Comparison of ENCODE assay signal across 1 cellular context in genomic region chr2:38665854-38666577, GRCh38.
TF ChIP-seq lines count a peak whose summit lies in the region.

TSS of gene GALM (plus strand) at chr2:38666114. CDS start at chr2:38666162, 48 bp downstream.

TF ChIP-seq in HepG2, 621 proteins besides CTCF, POLR2A, EP300 and RAD21 (continued from another document and continues in another):
- TF ChIP-seq ZNF441 (CRISPR knock-in tag; IDR thresholded peaks at IDR 0.05; ENCODE audit: borderline replicate concordance) (0 out of 2 replicates have a peak, but pooled peaks have one; percentile 13), ZNF660 (CRISPR knock-in tag; IDR thresholded peaks at IDR 0.05; ENCODE audit: borderline replicate concordance, low read depth) (no peak), MAZ (IDR thresholded peaks at IDR 0.05; ENCODE audit: borderline replicate concordance, low read depth, low read length) (peak; percentile 56; the same call in 1 of the 2 replicates), MAZ (CRISPR knock-in tag; IDR thresholded peaks at IDR 0.05; ENCODE audit: low read depth) (no peak; the same call in 1 of the 2 replicates), ZNF639 (CRISPR knock-in tag; conservative IDR thresholded peaks at IDR 0.05) (peak; percentile 22; the same call in 1 of the 2 replicates), ZZZ3 (CRISPR knock-in tag; IDR thresholded peaks at IDR 0.05; ENCODE audit: borderline replicate concordance) (no peak; the same call in 1 of the 2 replicates), PCBP2 (optimal IDR thresholded peaks at IDR 0.05; ENCODE audit: low read depth, low read length, poor library complexity, severe bottlenecking) (no peak), GABPB1 (CRISPR knock-in tag; IDR thresholded peaks at IDR 0.05) (peak; percentile 84), ZNF317 (CRISPR knock-in tag; IDR thresholded peaks at IDR 0.05) (peak; percentile 68; the same call in 1 of the 2 replicates), ZNF296 (CRISPR knock-in tag; conservative IDR thresholded peaks at IDR 0.05) (peak; percentile 57; the same call in 1 of the 2 replicates), ZNF563 (CRISPR knock-in tag; IDR thresholded peaks at IDR 0.05) (peak; percentile 65; the same call in 1 of the 2 replicates), FOXA3 (CRISPR knock-in tag; IDR thresholded peaks at IDR 0.05) (no peak; the same call in none of the 2 replicates), MIER3 (CRISPR knock-in tag; IDR thresholded peaks at IDR 0.05; ENCODE audit: borderline replicate concordance) (peak; percentile 84; the same call in 1 of the 2 replicates), SP140L (CRISPR knock-in tag; IDR thresholded peaks at IDR 0.05; ENCODE audit: borderline replicate concordance) (peak; percentile 27; the same call in 1 of the 2 replicates), ZNF367 (CRISPR knock-in tag; IDR thresholded peaks at IDR 0.05; ENCODE audit: borderline replicate concordance) (no peak), ZNF878 (CRISPR knock-in tag; IDR thresholded peaks at IDR 0.05) (peak; percentile 42), ZNF136 (CRISPR knock-in tag; IDR thresholded peaks at IDR 0.05; ENCODE audit: low read depth) (peak; percentile 64; the same call in 1 of the 2 replicates), TOE1 (CRISPR knock-in tag; IDR thresholded peaks at IDR 0.05) (peak; percentile 90), ZBTB34 (CRISPR knock-in tag; IDR thresholded peaks at IDR 0.05) (peak; percentile 66; the same call in 1 of the 2 replicates), RFX3 (CRISPR knock-in tag; IDR thresholded peaks at IDR 0.05) (no peak), ZNF781 (CRISPR knock-in tag; IDR thresholded peaks at IDR 0.05; ENCODE audit: borderline replicate concordance, not compliant biosample characterization) (no peak), CCAR2 (optimal IDR thresholded peaks at IDR 0.05; ENCODE audit: low read depth, low read length) (peak; percentile 73), ARHGAP35 (CRISPR knock-in tag; IDR thresholded peaks at IDR 0.05; ENCODE audit: borderline replicate concordance) (peak; percentile 85), MTA3 (CRISPR knock-in tag; IDR thresholded peaks at IDR 0.05) (no peak), ZNF569 (CRISPR knock-in tag; IDR thresholded peaks at IDR 0.05; ENCODE audit: borderline replicate concordance) (no peak), TEAD3 (CRISPR knock-in tag; optimal IDR thresholded peaks at IDR 0.05; ENCODE audit: borderline replicate concordance) (peak; percentile 49), HNF4G (IDR thresholded peaks at IDR 0.05; ENCODE audit: borderline replicate concordance, low read depth, low read length) (peak; percentile 78; the same call in 1 of the 2 replicates), HNF4G (CRISPR knock-in tag; IDR thresholded peaks at IDR 0.05; ENCODE audit: borderline replicate concordance, low read depth) (peak; percentile 51), ZNF614 (CRISPR knock-in tag; IDR thresholded peaks at IDR 0.05; ENCODE audit: borderline replicate concordance) (no peak), RELA (CRISPR knock-in tag; IDR thresholded peaks at IDR 0.05) (peak; percentile 62), DZIP1 (CRISPR knock-in tag; IDR thresholded peaks at IDR 0.05) (peak; percentile 91; the same call in 1 of the 2 replicates), TFAP4 (IDR thresholded peaks at IDR 0.05; ENCODE audit: borderline replicate concordance, low read depth) (no peak; the same call in 1 of the 2 replicates), CBX5 (CRISPR knock-in tag; IDR thresholded peaks at IDR 0.05; ENCODE audit: borderline replicate concordance) (no peak), ZNF839 (CRISPR knock-in tag; IDR thresholded peaks at IDR 0.05; ENCODE audit: borderline replicate concordance) (peak; percentile 79; the same call in 1 of the 2 replicates), ATF7-NPFF (CRISPR knock-in tag; IDR thresholded peaks at IDR 0.05; ENCODE audit: low read depth) (no peak), ZNF773 (CRISPR knock-in tag; IDR thresholded peaks at IDR 0.05; ENCODE audit: borderline replicate concordance) (no peak), KLF11 (CRISPR knock-in tag; IDR thresholded peaks at IDR 0.05) (peak; percentile 71; the same call in 1 of the 2 replicates), GMEB1 (CRISPR knock-in tag; IDR thresholded peaks at IDR 0.05; ENCODE audit: borderline replicate concordance) (peak; percentile 77; the same call in 1 of the 2 replicates), CAMTA2 (CRISPR knock-in tag; IDR thresholded peaks at IDR 0.05; ENCODE audit: borderline replicate concordance) (peak; percentile 72; the same call in 1 of the 2 replicates), ZNF850 (CRISPR knock-in tag; conservative IDR thresholded peaks at IDR 0.05) (no peak), STAT5B (CRISPR knock-in tag; IDR thresholded peaks at IDR 0.05) (0 out of 2 replicates have a peak, but pooled peaks have one; percentile 43), ZBTB1 (CRISPR knock-in tag; IDR thresholded peaks at IDR 0.05; ENCODE audit: borderline replicate concordance) (no peak), FOXC1 (CRISPR knock-in tag; IDR thresholded peaks at IDR 0.05; ENCODE audit: borderline replicate concordance) (peak; percentile 73), ZNF772 (CRISPR knock-in tag; IDR thresholded peaks at IDR 0.05) (peak; percentile 86), GLMP (CRISPR knock-in tag; IDR thresholded peaks at IDR 0.05; ENCODE audit: borderline replicate concordance) (no peak), ZNF335 (CRISPR knock-in tag; IDR thresholded peaks at IDR 0.05) (peak; percentile 98), PAF1 (CRISPR knock-in tag; IDR thresholded peaks at IDR 0.05) (no peak), ZNF207 (IDR thresholded peaks at IDR 0.05; ENCODE audit: borderline replicate concordance) (no peak), SATB2 (CRISPR knock-in tag; IDR thresholded peaks at IDR 0.05) (no peak)
- TF ChIP-seq, protein P1, sequence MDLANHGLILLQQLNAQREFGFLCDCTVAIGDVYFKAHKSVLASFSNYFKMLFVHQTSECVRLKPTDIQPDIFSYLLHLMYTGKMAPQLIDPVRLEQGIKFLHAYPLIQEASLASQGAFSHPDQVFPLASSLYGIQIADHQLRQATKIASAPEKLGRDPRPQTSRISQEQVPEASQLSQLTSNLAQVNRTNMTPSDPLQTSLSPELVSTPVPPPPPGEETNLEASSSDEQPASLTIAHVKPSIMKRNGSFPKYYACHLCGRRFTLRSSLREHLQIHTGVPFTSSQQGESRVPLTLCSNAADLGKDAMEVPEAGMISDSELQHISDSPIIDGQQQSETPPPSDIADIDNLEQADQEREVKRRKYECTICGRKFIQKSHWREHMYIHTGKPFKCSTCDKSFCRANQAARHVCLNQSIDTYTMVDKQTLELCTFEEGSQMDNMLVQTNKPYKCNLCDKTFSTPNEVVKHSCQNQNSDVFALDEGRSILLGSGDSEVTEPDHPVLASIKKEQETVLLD (CRISPR knock-in tag; IDR thresholded peaks at IDR 0.05; ENCODE audit: low read depth) = peak; percentile 68; the same call in 1 of the 2 replicates
- TF ChIP-seq, protein P2, sequence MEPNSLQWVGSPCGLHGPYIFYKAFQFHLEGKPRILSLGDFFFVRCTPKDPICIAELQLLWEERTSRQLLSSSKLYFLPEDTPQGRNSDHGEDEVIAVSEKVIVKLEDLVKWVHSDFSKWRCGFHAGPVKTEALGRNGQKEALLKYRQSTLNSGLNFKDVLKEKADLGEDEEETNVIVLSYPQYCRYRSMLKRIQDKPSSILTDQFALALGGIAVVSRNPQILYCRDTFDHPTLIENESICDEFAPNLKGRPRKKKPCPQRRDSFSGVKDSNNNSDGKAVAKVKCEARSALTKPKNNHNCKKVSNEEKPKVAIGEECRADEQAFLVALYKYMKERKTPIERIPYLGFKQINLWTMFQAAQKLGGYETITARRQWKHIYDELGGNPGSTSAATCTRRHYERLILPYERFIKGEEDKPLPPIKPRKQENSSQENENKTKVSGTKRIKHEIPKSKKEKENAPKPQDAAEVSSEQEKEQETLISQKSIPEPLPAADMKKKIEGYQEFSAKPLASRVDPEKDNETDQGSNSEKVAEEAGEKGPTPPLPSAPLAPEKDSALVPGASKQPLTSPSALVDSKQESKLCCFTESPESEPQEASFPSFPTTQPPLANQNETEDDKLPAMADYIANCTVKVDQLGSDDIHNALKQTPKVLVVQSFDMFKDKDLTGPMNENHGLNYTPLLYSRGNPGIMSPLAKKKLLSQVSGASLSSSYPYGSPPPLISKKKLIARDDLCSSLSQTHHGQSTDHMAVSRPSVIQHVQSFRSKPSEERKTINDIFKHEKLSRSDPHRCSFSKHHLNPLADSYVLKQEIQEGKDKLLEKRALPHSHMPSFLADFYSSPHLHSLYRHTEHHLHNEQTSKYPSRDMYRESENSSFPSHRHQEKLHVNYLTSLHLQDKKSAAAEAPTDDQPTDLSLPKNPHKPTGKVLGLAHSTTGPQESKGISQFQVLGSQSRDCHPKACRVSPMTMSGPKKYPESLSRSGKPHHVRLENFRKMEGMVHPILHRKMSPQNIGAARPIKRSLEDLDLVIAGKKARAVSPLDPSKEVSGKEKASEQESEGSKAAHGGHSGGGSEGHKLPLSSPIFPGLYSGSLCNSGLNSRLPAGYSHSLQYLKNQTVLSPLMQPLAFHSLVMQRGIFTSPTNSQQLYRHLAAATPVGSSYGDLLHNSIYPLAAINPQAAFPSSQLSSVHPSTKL (CRISPR knock-in tag; IDR thresholded peaks at IDR 0.05) = no peak; the same call in none of the 2 replicates
- TF ChIP-seq, protein P3, sequence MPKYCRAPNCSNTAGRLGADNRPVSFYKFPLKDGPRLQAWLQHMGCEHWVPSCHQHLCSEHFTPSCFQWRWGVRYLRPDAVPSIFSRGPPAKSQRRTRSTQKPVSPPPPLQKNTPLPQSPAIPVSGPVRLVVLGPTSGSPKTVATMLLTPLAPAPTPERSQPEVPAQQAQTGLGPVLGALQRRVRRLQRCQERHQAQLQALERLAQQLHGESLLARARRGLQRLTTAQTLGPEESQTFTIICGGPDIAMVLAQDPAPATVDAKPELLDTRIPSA (CRISPR knock-in tag; IDR thresholded peaks at IDR 0.05; ENCODE audit: borderline replicate concordance) = no peak
